Comparison of ENCODE assay signal across 1 cellular context in genomic region chr15:101439285-101439919, GRCh38.
TF ChIP-seq lines count a peak whose summit lies in the region.

No MANE protein-coding gene starts in this region.

TF ChIP-seq in HepG2, 621 proteins besides CTCF, POLR2A, EP300 and RAD21 (continued from another document and continues in another):
- TF ChIP-seq MAZ (IDR thresholded peaks at IDR 0.05; ENCODE audit: borderline replicate concordance, low read depth, low read length), result no peak
- peak; percentile 83 for TF ChIP-seq MAZ (CRISPR knock-in tag; IDR thresholded peaks at IDR 0.05; ENCODE audit: low read depth)
- no peak for TF ChIP-seq KDM5A (IDR thresholded peaks at IDR 0.05; ENCODE audit: borderline replicate concordance, low read length)
- TF ChIP-seq ZNF652 (CRISPR knock-in tag; IDR thresholded peaks at IDR 0.05; ENCODE audit: borderline replicate concordance, low read depth), result peak; percentile 55; the same call in 1 of the 2 replicates
- TF ChIP-seq ZNF558 (CRISPR knock-in tag; IDR thresholded peaks at IDR 0.05; ENCODE audit: borderline replicate concordance), result peak; percentile 62; the same call in 1 of the 2 replicates
- TF ChIP-seq, protein P1, sequence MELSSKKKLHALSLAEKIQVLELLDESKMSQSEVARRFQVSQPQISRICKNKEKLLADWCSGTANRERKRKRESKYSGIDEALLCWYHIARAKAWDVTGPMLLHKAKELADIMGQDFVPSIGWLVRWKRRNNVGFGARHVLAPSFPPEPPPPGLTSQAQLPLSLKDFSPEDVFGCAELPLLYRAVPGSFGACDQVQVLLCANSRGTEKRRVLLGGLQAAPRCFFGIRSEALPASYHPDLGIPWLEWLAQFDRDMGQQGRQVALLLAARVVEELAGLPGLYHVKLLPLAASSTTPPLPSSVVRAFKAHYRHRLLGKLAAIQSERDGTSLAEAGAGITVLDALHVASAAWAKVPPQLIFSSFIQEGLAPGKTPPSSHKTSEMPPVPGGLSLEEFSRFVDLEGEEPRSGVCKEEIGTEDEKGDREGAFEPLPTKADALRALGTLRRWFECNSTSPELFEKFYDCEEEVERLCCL (CRISPR knock-in tag; IDR thresholded peaks at IDR 0.05; ENCODE audit: borderline replicate concordance), result no peak
- TF ChIP-seq HOXA5 (CRISPR knock-in tag; IDR thresholded peaks at IDR 0.05), result peak; percentile 87; the same call in 1 of the 2 replicates
- TF ChIP-seq ISL2 (CRISPR knock-in tag; IDR thresholded peaks at IDR 0.05), result peak; percentile 98
- TF ChIP-seq ZNF276 (CRISPR knock-in tag; IDR thresholded peaks at IDR 0.05; ENCODE audit: low read depth), result 0 out of 2 replicates have a peak, but pooled peaks have one; percentile 21
- no peak for TF ChIP-seq FUBP1 (CRISPR knock-in tag; IDR thresholded peaks at IDR 0.05; ENCODE audit: borderline replicate concordance)
- peak; percentile 98 for TF ChIP-seq MAX (IDR thresholded peaks at IDR 0.05)
- TF ChIP-seq TOPORS (CRISPR knock-in tag; IDR thresholded peaks at IDR 0.05), result peak; percentile 63; the same call in 1 of the 2 replicates
- TF ChIP-seq, protein P2, sequence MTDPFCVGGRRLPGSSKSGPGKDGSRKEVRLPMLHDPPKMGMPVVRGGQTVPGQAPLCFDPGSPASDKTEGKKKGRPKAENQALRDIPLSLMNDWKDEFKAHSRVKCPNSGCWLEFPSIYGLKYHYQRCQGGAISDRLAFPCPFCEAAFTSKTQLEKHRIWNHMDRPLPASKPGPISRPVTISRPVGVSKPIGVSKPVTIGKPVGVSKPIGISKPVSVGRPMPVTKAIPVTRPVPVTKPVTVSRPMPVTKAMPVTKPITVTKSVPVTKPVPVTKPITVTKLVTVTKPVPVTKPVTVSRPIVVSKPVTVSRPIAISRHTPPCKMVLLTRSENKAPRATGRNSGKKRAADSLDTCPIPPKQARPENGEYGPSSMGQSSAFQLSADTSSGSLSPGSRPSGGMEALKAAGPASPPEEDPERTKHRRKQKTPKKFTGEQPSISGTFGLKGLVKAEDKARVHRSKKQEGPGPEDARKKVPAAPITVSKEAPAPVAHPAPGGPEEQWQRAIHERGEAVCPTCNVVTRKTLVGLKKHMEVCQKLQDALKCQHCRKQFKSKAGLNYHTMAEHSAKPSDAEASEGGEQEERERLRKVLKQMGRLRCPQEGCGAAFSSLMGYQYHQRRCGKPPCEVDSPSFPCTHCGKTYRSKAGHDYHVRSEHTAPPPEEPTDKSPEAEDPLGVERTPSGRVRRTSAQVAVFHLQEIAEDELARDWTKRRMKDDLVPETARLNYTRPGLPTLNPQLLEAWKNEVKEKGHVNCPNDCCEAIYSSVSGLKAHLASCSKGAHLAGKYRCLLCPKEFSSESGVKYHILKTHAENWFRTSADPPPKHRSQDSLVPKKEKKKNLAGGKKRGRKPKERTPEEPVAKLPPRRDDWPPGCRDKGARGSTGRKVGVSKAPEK (CRISPR knock-in tag; IDR thresholded peaks at IDR 0.05; ENCODE audit: borderline replicate concordance), result 0 out of 2 replicates have a peak, but pooled peaks have one; percentile 56
- no peak for TF ChIP-seq RBAK (CRISPR knock-in tag; IDR thresholded peaks at IDR 0.05)
- no peak for TF ChIP-seq PRMT3 (CRISPR knock-in tag; IDR thresholded peaks at IDR 0.05; ENCODE audit: borderline replicate concordance, low read depth)
- no peak for TF ChIP-seq SMARCC2 (IDR thresholded peaks at IDR 0.05)
- peak; percentile 97 for TF ChIP-seq SIX1 (CRISPR knock-in tag; IDR thresholded peaks at IDR 0.05; ENCODE audit: borderline replicate concordance)
- no peak for TF ChIP-seq PAWR (CRISPR knock-in tag; IDR thresholded peaks at IDR 0.05; ENCODE audit: borderline replicate concordance)
- TF ChIP-seq TARDBP (CRISPR knock-in tag; IDR thresholded peaks at IDR 0.05), result peak; percentile 96
- TF ChIP-seq GATAD2A (CRISPR knock-in tag; IDR thresholded peaks at IDR 0.05), result peak; percentile 98
- no peak for TF ChIP-seq POLR2G (IDR thresholded peaks at IDR 0.05; ENCODE audit: low read depth, low read length)
- no peak for TF ChIP-seq ZNF3 (CRISPR knock-in tag; IDR thresholded peaks at IDR 0.05)
- TF ChIP-seq DMAP1 (CRISPR knock-in tag; IDR thresholded peaks at IDR 0.05), result peak; percentile 87
- TF ChIP-seq ELF1 (CRISPR knock-in tag; IDR thresholded peaks at IDR 0.05), result peak; percentile 66
- TF ChIP-seq, protein P3, sequence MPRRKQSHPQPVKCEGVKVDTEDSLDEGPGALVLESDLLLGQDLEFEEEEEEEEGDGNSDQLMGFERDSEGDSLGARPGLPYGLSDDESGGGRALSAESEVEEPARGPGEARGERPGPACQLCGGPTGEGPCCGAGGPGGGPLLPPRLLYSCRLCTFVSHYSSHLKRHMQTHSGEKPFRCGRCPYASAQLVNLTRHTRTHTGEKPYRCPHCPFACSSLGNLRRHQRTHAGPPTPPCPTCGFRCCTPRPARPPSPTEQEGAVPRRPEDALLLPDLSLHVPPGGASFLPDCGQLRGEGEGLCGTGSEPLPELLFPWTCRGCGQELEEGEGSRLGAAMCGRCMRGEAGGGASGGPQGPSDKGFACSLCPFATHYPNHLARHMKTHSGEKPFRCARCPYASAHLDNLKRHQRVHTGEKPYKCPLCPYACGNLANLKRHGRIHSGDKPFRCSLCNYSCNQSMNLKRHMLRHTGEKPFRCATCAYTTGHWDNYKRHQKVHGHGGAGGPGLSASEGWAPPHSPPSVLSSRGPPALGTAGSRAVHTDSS (CRISPR knock-in tag; conservative IDR thresholded peaks at IDR 0.05), result no peak
- TF ChIP-seq, protein P4, sequence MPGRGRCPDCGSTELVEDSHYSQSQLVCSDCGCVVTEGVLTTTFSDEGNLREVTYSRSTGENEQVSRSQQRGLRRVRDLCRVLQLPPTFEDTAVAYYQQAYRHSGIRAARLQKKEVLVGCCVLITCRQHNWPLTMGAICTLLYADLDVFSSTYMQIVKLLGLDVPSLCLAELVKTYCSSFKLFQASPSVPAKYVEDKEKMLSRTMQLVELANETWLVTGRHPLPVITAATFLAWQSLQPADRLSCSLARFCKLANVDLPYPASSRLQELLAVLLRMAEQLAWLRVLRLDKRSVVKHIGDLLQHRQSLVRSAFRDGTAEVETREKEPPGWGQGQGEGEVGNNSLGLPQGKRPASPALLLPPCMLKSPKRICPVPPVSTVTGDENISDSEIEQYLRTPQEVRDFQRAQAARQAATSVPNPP (CRISPR knock-in tag; IDR thresholded peaks at IDR 0.05), result no peak
- peak; percentile 62 for TF ChIP-seq TAF1 (CRISPR knock-in tag; IDR thresholded peaks at IDR 0.05)
- no peak for TF ChIP-seq RFX1 (IDR thresholded peaks at IDR 0.05)
- TF ChIP-seq, protein P5, sequence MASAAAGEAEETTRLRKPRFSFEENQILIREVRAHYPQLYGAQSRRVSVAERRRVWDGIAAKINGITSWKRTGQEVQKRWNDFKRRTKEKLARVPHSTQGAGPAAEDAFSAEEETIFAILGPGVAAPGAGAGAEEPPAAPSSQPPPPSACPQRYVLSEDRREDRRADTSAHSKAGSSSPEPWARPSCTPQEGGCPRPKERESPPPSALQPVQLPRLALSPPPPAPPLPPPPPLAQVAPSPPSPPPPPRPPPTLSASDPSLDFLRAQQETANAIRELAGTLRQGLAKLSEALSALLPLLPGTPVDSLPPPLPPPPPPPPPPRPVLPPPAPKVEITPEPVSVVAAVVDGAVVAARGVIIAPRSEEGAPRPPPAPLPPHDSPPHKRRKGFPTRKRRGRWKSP (CRISPR knock-in tag; IDR thresholded peaks at IDR 0.05), result peak; percentile 81; the same call in 1 of the 2 replicates
- no peak for TF ChIP-seq ZBTB42 (CRISPR knock-in tag; IDR thresholded peaks at IDR 0.05)
- peak; percentile 73 for TF ChIP-seq ZFY (CRISPR knock-in tag; IDR thresholded peaks at IDR 0.05)
- TF ChIP-seq REXO4 (CRISPR knock-in tag; IDR thresholded peaks at IDR 0.05; ENCODE audit: borderline replicate concordance), result no peak
- TF ChIP-seq CEBPZ (IDR thresholded peaks at IDR 0.05; ENCODE audit: low read length), result no peak
- TF ChIP-seq U2AF1 (optimal IDR thresholded peaks at IDR 0.05; ENCODE audit: low read depth, low read length), result no peak
- TF ChIP-seq, protein P6, sequence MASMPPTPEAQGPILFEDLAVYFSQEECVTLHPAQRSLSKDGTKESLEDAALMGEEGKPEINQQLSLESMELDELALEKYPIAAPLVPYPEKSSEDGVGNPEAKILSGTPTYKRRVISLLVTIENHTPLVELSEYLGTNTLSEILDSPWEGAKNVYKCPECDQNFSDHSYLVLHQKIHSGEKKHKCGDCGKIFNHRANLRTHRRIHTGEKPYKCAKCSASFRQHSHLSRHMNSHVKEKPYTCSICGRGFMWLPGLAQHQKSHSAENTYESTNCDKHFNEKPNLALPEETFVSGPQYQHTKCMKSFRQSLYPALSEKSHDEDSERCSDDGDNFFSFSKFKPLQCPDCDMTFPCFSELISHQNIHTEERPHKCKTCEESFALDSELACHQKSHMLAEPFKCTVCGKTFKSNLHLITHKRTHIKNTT (CRISPR knock-in tag; IDR thresholded peaks at IDR 0.05), result no peak
- TF ChIP-seq, protein P7, sequence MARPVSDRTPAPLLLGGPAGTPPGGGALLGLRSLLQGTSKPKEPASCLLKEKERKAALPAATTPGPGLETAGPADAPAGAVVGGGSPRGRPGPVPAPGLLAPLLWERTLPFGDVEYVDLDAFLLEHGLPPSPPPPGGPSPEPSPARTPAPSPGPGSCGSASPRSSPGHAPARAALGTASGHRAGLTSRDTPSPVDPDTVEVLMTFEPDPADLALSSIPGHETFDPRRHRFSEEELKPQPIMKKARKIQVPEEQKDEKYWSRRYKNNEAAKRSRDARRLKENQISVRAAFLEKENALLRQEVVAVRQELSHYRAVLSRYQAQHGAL (CRISPR knock-in tag; IDR thresholded peaks at IDR 0.05; ENCODE audit: not compliant biosample characterization), result no peak
- TF ChIP-seq, protein P8, sequence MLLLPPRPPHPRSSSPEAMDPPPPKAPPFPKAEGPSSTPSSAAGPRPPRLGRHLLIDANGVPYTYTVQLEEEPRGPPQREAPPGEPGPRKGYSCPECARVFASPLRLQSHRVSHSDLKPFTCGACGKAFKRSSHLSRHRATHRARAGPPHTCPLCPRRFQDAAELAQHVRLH (CRISPR knock-in tag; IDR thresholded peaks at IDR 0.05; ENCODE audit: borderline replicate concordance, low read depth), result peak; percentile 50; the same call in 1 of the 2 replicates
- TF ChIP-seq ZNF639 (CRISPR knock-in tag; conservative IDR thresholded peaks at IDR 0.05), result no peak
- TF ChIP-seq PCBP2 (optimal IDR thresholded peaks at IDR 0.05; ENCODE audit: low read depth, low read length, poor library complexity, severe bottlenecking), result no peak
- peak; percentile 84 for TF ChIP-seq TCF7 (IDR thresholded peaks at IDR 0.05; ENCODE audit: low read depth)
- no peak for TF ChIP-seq NFRKB (IDR thresholded peaks at IDR 0.05)
- no peak for TF ChIP-seq ZNF432 (CRISPR knock-in tag; IDR thresholded peaks at IDR 0.05; ENCODE audit: borderline replicate concordance)
- TF ChIP-seq HMG20A (CRISPR knock-in tag; IDR thresholded peaks at IDR 0.05; ENCODE audit: borderline replicate concordance), result peak; percentile 98
